In genomic region chr6:44073612-44074382, GRCh38 we compare ENCODE assay signal across 8 cellular contexts. TPM values are rescaled to one million over a fixed set of nuclear protein-coding genes. Genes with fewer than 3 reads are reported as not detected.
A peak's percentile ranks its signal among the peaks of the same experiment; 100 is the strongest.
DNase-seq lines count a peak whose midpoint lies in the region; ATAC-seq and TF ChIP-seq lines count a peak whose summit lies in the region.

No MANE protein-coding gene starts in this region.

- peak overlapping the region; percentile 58 to 87 (median 82) for H3K4me3 Mint-ChIP-seq in brain

- H3K9me3 Mint-ChIP-seq in brain, result peaks cover 0 to 2% (median 0%) of the 10 kb centered on the region in 5 experiments

- H3K4me1 ChIP-seq in lung (ENCODE audit: control insufficient read depth in 2 of 2, insufficient read depth in 2 of 2, low read length in 2 of 2), result peaks cover 4 to 13% of the 10 kb centered on the region in 2 donors
- H3K4me1 ChIP-seq in uterus, result peaks cover 14 to 16% of the 10 kb centered on the region in 2 donors

- DNase-seq in HuH-7.5 (ENCODE audit: low spot score) (peak; percentile 51), lung (ENCODE audit: low spot score) (no peak), uterus (no peak), NCI-H2227 (lab: John Stamatoyannopoulos, UW; ENCODE audit: unreplicated experiment) (no peak), NOMO-1 treated with DMSO at 0.1 percent for 48 hours (lab: John Stamatoyannopoulos, UW; ENCODE audit: unreplicated experiment) (no peak)

- H3K4me1 Mint-ChIP-seq in brain, result peaks cover 84% of the 10 kb centered on the region

- no peaks in the 10 kb centered on the region for H3K9me3 ChIP-seq in lung (ENCODE audit: control insufficient read depth in 2 of 2, insufficient read depth in 1 of 2, low read length in 1 of 2)
- no peaks in the 10 kb centered on the region for H3K9me3 ChIP-seq in uterus

- H3K27ac Mint-ChIP-seq in brain, result peak overlapping the region; percentile 92 to 97 (median 94)

- whole genome bisulfite sequencing in lung, 2 donors, result 20 to 34% methylated on average over 13 to 24 of the region's 24 CpGs

- H3K36me3 Mint-ChIP-seq in brain, result no peaks in the 10 kb centered on the region

- intact Hi-C loops in uterus (cut with DNase I; ENCODE audit: low total_unique reads), result loop anchor here (2.0 kb wide), 1 partner anchor 303 kb away; the partner anchor contains the start of gene VEGFA

- no peak for TF ChIP-seq CTCF in brain (conservative IDR thresholded peaks at IDR 0.05)
- no peak for TF ChIP-seq CTCF in lung (IDR thresholded peaks at IDR 0.05; ENCODE audit: control extremely low read depth, extremely low read depth)
- TF ChIP-seq CTCF in uterus (IDR thresholded peaks at IDR 0.05), result peak in 1 of 4 experiments; percentile 9

- peak overlapping the region in 1 of 2 donors; percentile 64 for H3K27ac ChIP-seq in lung (ENCODE audit: low read depth in 1 of 2, low read length in 1 of 2)
- peak overlapping the region; percentile 81 to 92 for H3K27ac ChIP-seq in uterus

- H3K36me3 ChIP-seq in lung (ENCODE audit: control insufficient read depth in 2 of 2, insufficient read depth in 2 of 2, low read length in 2 of 2) (no peaks in the 10 kb centered on the region), uterus (no peaks in the 10 kb centered on the region)

- ATAC-seq in GM18505 (IDR thresholded peaks at IDR 0.05; ENCODE audit: unreplicated experiment) (peak; percentile 11), lung (ENCODE audit: insufficient read depth, low FRiP score) (no peak), GM18519 (IDR thresholded peaks at IDR 0.05; ENCODE audit: low FRiP score, unreplicated experiment) (no peak)

- H3K27me3 ChIP-seq in lung (ENCODE audit: control insufficient read depth, insufficient read depth) (no peaks in the 10 kb centered on the region), uterus (no peaks in the 10 kb centered on the region)

- H3K4me3 ChIP-seq in lung (peak overlapping the region; percentile 5), uterus (peak overlapping the region; percentile 36 to 47)

- TF ChIP-seq POLR2A in GM18505 (IDR thresholded peaks at IDR 0.05; ENCODE audit: borderline replicate concordance, extremely low read depth, insufficient read depth, insufficient read length) (no peak), uterus (IDR thresholded peaks at IDR 0.05) (no peak)

- peaks cover 2% of the 10 kb centered on the region for H3K27me3 Mint-ChIP-seq in brain

RNA-seq across cellular contexts. Expression of gene MRPL14, which starts 53.5 kb away (rescaled TPM):
- polyA plus RNA-seq in brain (ENCODE audit: insufficient read depth, low read depth, low replicate concordance) (72.7 TPM), lung (100 to 1,000 TPM; 112 to 219 TPM)
- total RNA-seq in lung (10 to 100 TPM; 70.8 to 90.2 TPM), uterus (10 to 100 TPM; 19.5 to 39.1 (median 33.6) TPM)

RNA-seq across cellular contexts. Expression of gene TMEM63B, which starts 53.6 kb away (rescaled TPM):
- 48.2 TPM for polyA plus RNA-seq in brain (ENCODE audit: insufficient read depth, low read depth, low replicate concordance)
- 10 to 100 TPM; 93.1 to 94.5 TPM for total RNA-seq in lung
- 10 to 100 TPM; 49.0 to 83.6 TPM for polyA plus RNA-seq in lung
- 10 to 100 TPM in 2 of 4 donors, 1 to 10 TPM in 1, under 1 TPM in 1; 0.77 to 24.9 (median 15.4) TPM for total RNA-seq in uterus
